24 cellular contexts compared by ENCODE assay signal in the genomic region with DNA sequence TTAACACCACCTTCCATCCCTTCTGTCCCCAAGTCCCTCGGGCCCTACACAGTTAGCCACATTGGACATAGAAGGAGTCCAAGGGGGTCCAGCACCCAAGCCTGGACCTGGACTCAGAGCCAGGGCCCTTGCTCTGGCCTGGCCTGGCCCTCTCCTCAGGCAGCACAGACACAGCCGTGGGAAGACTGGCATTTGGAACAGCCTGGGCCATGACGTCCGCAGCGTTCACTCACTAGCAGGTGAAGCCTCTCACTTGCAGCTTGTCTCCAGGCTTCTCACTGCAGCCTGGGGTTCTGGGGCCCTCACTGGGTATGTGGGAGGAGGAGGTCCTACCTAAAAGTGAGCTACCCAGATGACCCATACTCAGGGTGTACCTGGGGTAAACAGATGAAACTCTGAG.
"Had no signal": no experiment of that assay in that cellular context is flagged by ENCODE, and none has a peak within 500 bp of the region (broad histone marks: within the 10 kb centered on the region; RNA-seq: fewer than 3 reads in every experiment).

No MANE protein-coding gene starts in this region.

- H3K79me2 ChIP-seq: hepatocyte had no signal

- H3K4me3 ChIP-seq: heart left ventricle, hepatocyte, lung, neural progenitor cell, ovary, prostate gland, skin epidermis, stomach, testis, thyroid gland, transverse colon, upper lobe of right lung had no signal

- H2AFZ ChIP-seq: hepatocyte, neural progenitor cell had no signal

- H3K27me3 ChIP-seq: heart left ventricle, hepatocyte, neural progenitor cell, ovary, stomach, testis, thyroid gland, transverse colon, upper lobe of right lung had no signal

- DNase-seq: islet precursor cell; mesendoderm; naive B cell; natural killer cell; nephron progenitor cell; ovary; retina; stimulated activated CD4-positive, alpha-beta T cell treated with anti-CD3 and anti-CD28 coated beads, Interleukin-12 subunit alpha, Interleukin-12 subunit beta, amount 100 ng/mL, for 4 hours; stimulated activated CD4-positive, alpha-beta T cell treated with anti-CD3 and anti-CD28 coated beads, Interleukin-15, amount 100 ng/mL, for 24 hours; stimulated activated CD4-positive, alpha-beta T cell treated with anti-CD3 and anti-CD28 coated beads, Interleukin-2, amount 100 ng/mL, for 24 hours; stimulated activated CD4-positive, alpha-beta T cell treated with anti-CD3 and anti-CD28 coated beads, Interleukin-4, amount 100 ng/mL, for 1 hour; stimulated activated naive B cell treated with anti-CD40 and anti-IgM and Interleukin-4, amounts not matched to agents 10 μg/mL and 1 μg/mL and 100 μg/mL, for 72 hours; stimulated activated naive CD8-positive, alpha-beta T cell treated with anti-CD3 and anti-CD28 coated beads, Interleukin-15, Interleukin-2, amounts not matched to agents 100 U/mL and 50 U/mL, for 24 hours; stomach; testis; thyroid gland; transverse colon; upper lobe of right lung had no signal

- H3K27ac ChIP-seq: hepatocyte, neural progenitor cell, ovary, prostate gland, skin epidermis, testis, thyroid gland, transverse colon, upper lobe of right lung had no signal

- H3K36me3 ChIP-seq: neural progenitor cell, ovary, prostate gland, transverse colon had no signal

- H3K9ac ChIP-seq: neural progenitor cell had no signal

- H3K4me1 ChIP-seq: prostate gland, testis had no signal

- H3K4me2 ChIP-seq: hepatocyte, neural progenitor cell had no signal

- H3K9me3 ChIP-seq: ovary, prostate gland, testis, thyroid gland, transverse colon, upper lobe of right lung had no signal
